27 cellular contexts compared by ENCODE assay signal in the genomic region with DNA sequence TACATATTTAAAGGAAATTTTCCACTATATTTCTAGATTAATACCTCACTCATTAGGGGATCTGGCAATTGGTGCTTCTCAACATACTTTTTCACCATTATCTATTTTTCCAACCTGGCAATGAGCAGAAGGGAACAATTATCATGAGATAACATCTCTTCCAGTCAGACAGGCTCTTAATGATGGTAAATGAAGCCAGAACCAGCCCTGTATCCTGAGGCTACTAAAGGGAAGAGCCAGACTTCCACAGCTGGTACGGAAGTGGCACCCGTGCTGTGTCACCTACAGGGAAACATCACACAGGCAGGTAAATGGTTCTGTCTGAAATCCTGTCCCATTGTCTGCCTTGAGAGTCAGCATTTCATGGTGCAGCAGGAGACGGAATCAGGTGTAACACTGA.
DNase-seq lines count a peak whose midpoint lies in the region; ATAC-seq and TF ChIP-seq lines count a peak whose summit lies in the region.
"Had no signal": no experiment of that assay in that cellular context is flagged by ENCODE, and none has a peak within 500 bp of the region (broad histone marks: within the 10 kb centered on the region; RNA-seq: fewer than 3 reads in every experiment).

No MANE protein-coding gene starts in this region.

- H3K36me3 ChIP-seq in BE2C (no peaks in the 10 kb centered on the region), endodermal cell (ENCODE audit: control insufficient read depth, insufficient read depth, low read length) (peaks cover 39% of the 10 kb centered on the region)
- H3K36me3 ChIP-seq: SJSA1 had no signal

- intact Hi-C loops in activated CD4-positive, alpha-beta memory T cell treated with anti-CD3 and anti-CD28 coated beads for 36 hours (cut with micrococcal nuclease) = no loop called here

- no peaks in the 10 kb centered on the region for H3K27me3 Mint-ChIP-seq in activated CD4-positive, alpha-beta memory T cell treated with anti-CD3 and anti-CD28 coated beads for 36 hours
- peaks cover 5% of the 10 kb centered on the region for H3K27me3 Mint-ChIP-seq in activated CD4-positive, alpha-beta memory T cell treated with anti-CD3 and anti-CD28 coated beads, Interleukin-2, amount 10 ng/mL, durations not matched to agents 7 days and 5 days
- H3K27me3 Mint-ChIP-seq in endodermal cell (ENCODE audit: insufficient read depth) = no peaks in the 10 kb centered on the region
- H3K27me3 Mint-ChIP-seq: CD8-positive, alpha-beta memory T cell had no signal

- peaks cover 14% of the 10 kb centered on the region for H3K36me3 Mint-ChIP-seq in activated CD4-positive, alpha-beta memory T cell treated with anti-CD3 and anti-CD28 coated beads for 36 hours
- peaks cover 48% of the 10 kb centered on the region for H3K36me3 Mint-ChIP-seq in activated CD4-positive, alpha-beta memory T cell treated with anti-CD3 and anti-CD28 coated beads, Interleukin-2, amount 10 ng/mL, durations not matched to agents 7 days and 5 days (ENCODE audit: low read depth)
- H3K36me3 Mint-ChIP-seq in endodermal cell (ENCODE audit: low read depth) = peaks cover 36% of the 10 kb centered on the region

- H3K27ac Mint-ChIP-seq in activated CD4-positive, alpha-beta memory T cell treated with anti-CD3 and anti-CD28 coated beads for 36 hours = peak overlapping the region; percentile 3
- H3K27ac Mint-ChIP-seq in activated CD4-positive, alpha-beta memory T cell treated with anti-CD3 and anti-CD28 coated beads, Interleukin-2, amount 10 ng/mL, durations not matched to agents 7 days and 5 days = no peak overlapping the region
- H3K27ac Mint-ChIP-seq in endodermal cell = peak overlapping the region; percentile 58
- H3K27ac Mint-ChIP-seq: CD8-positive, alpha-beta memory T cell had no signal

- no peak for DNase-seq in activated CD4-positive, alpha-beta memory T cell treated with anti-CD3 and anti-CD28 coated beads for 36 hours
- DNase-seq in activated CD4-positive, alpha-beta memory T cell treated with anti-CD3 and anti-CD28 coated beads, Interleukin-2, amount 10 ng/mL, durations not matched to agents 7 days and 5 days = no peak
- DNase-seq in BE2C = peak; percentile 64
- DNase-seq in NCI-H69 (lab: John Stamatoyannopoulos, UW) = peak; percentile 11
- DNase-seq in endodermal cell = no peak
- no peak for DNase-seq in NCI-H526 (lab: John Stamatoyannopoulos, UW)
- DNase-seq in stimulated activated CD4-positive, alpha-beta T cell treated with anti-CD3 and anti-CD28 coated beads, Interleukin-15, amount 100 ng/mL, for 24 hours = no peak
- DNase-seq: AML-193; Calu3; CD8-positive, alpha-beta memory T cell; GDM1; GOT3; HCEC 1CT; MM.1S; NCI-H1092; NCI-H1436; NCI-H187 treated with DMSO at 0.1 percent for 48 hours; NCI-H2227 treated with DMSO at 0.1 percent for 48 hours; NCI-H510A treated with DMSO at 0.1 percent for 48 hours; OCI-M1 had no signal

- H3K9me3 ChIP-seq in BE2C (no peaks in the 10 kb centered on the region), endodermal cell (ENCODE audit: control insufficient read depth, low read length) (peaks cover 36% of the 10 kb centered on the region)

- H3K4me3 ChIP-seq in BE2C (ENCODE audit: low read depth, low read length) (no peak overlapping the region), endodermal cell (ENCODE audit: low read length) (no peak overlapping the region)
- H3K4me3 ChIP-seq: K562, SJSA1 had no signal

- H3K4me1 ChIP-seq in BE2C (no peaks in the 10 kb centered on the region), endodermal cell (ENCODE audit: control insufficient read depth, insufficient read depth, low read length) (peaks cover 8% of the 10 kb centered on the region)
- H3K4me1 ChIP-seq: SJSA1 had no signal

- no peak overlapping the region for H3K9ac ChIP-seq in endodermal cell (ENCODE audit: extremely low read depth, low read length, poor library complexity, severe bottlenecking)

- whole genome bisulfite sequencing in endodermal cell (ENCODE audit: insufficient coverage in 1 of 2, insufficient read length in 1 of 2), 2 experiments = 93 to 100% methylated on average over 3 of the region's 3 CpGs

- H3K27me3 ChIP-seq in BE2C (no peaks in the 10 kb centered on the region), endodermal cell (ENCODE audit: control insufficient read depth, insufficient read depth, low read length, poor library complexity, severe bottlenecking) (no peaks in the 10 kb centered on the region)
- H3K27me3 ChIP-seq: SJSA1 had no signal

- H3K4me3 Mint-ChIP-seq in activated CD4-positive, alpha-beta memory T cell treated with anti-CD3 and anti-CD28 coated beads for 36 hours = no peak overlapping the region
- no peak overlapping the region for H3K4me3 Mint-ChIP-seq in activated CD4-positive, alpha-beta memory T cell treated with anti-CD3 and anti-CD28 coated beads, Interleukin-2, amount 10 ng/mL, durations not matched to agents 7 days and 5 days
- H3K4me3 Mint-ChIP-seq in endodermal cell = no peak overlapping the region
- H3K4me3 Mint-ChIP-seq: CD8-positive, alpha-beta memory T cell had no signal

- H3K4me1 Mint-ChIP-seq in activated CD4-positive, alpha-beta memory T cell treated with anti-CD3 and anti-CD28 coated beads for 36 hours (ENCODE audit: low read depth) = peaks cover 72% of the 10 kb centered on the region
- peaks cover 25% of the 10 kb centered on the region for H3K4me1 Mint-ChIP-seq in activated CD4-positive, alpha-beta memory T cell treated with anti-CD3 and anti-CD28 coated beads, Interleukin-2, amount 10 ng/mL, durations not matched to agents 7 days and 5 days
- peaks cover 45% of the 10 kb centered on the region for H3K4me1 Mint-ChIP-seq in endodermal cell

- H3K9me3 Mint-ChIP-seq in activated CD4-positive, alpha-beta memory T cell treated with anti-CD3 and anti-CD28 coated beads for 36 hours = peaks cover 11% of the 10 kb centered on the region
- H3K9me3 Mint-ChIP-seq in activated CD4-positive, alpha-beta memory T cell treated with anti-CD3 and anti-CD28 coated beads, Interleukin-2, amount 10 ng/mL, durations not matched to agents 7 days and 5 days = peaks cover 17% of the 10 kb centered on the region
- peaks cover 29% of the 10 kb centered on the region for H3K9me3 Mint-ChIP-seq in endodermal cell

- CTCF ChIA-PET in activated CD4-positive, alpha-beta memory T cell treated with anti-CD3 and anti-CD28 coated beads for 36 hours (lab: Charles Lee) = no interaction called here
- CTCF ChIA-PET in activated CD4-positive, alpha-beta memory T cell treated with anti-CD3 and anti-CD28 coated beads, Interleukin-2, amount 10 ng/mL, durations not matched to agents 7 days and 5 days (lab: Charles Lee) = no interaction called here

- POLR2A ChIA-PET in activated CD4-positive, alpha-beta memory T cell treated with anti-CD3 and anti-CD28 coated beads for 36 hours (lab: Charles Lee) = no interaction called here
- POLR2A ChIA-PET in activated CD4-positive, alpha-beta memory T cell treated with anti-CD3 and anti-CD28 coated beads, Interleukin-2, amount 10 ng/mL, durations not matched to agents 7 days and 5 days (lab: Charles Lee) = interaction anchor here (1.3 kb wide), 1 partner anchor 37 kb away, joined by 3 read pairs; no protein-coding TSS in a partner anchor

- ATAC-seq in GM21360 (IDR thresholded peaks at IDR 0.05; ENCODE audit: unreplicated experiment) = no peak
- ATAC-seq: HepG2, K562, Right ventricle myocardium inferior had no signal

- TF ChIP-seq CTCF in BE2C (IDR thresholded peaks at IDR 0.05; ENCODE audit: low read depth, low read length) (no peak), endodermal cell (conservative IDR thresholded peaks at IDR 0.05) (no peak)

- no peak overlapping the region for H3K27ac ChIP-seq in endodermal cell (ENCODE audit: low read depth, low read length)
- H3K27ac ChIP-seq: C4-2B, HL-60, SJSA1 had no signal

Comparison
In these comparisons a context has a peak if more than half of its experiments do, and no peak if none do; other contexts are left out.
1. DNase-seq: peak in BE2C (single experiment) and NCI-H69 (single experiment); none in activated CD4-positive, alpha-beta memory T cell treated with anti-CD3 and anti-CD28 coated beads for 36 hours (single experiment), activated CD4-positive, alpha-beta memory T cell treated with anti-CD3 and anti-CD28 coated beads, Interleukin-2, amount 10 ng/mL, durations not matched to agents 7 days and 5 days (single experiment), endodermal cell (single experiment), NCI-H526 (0 of 2) and stimulated activated CD4-positive, alpha-beta T cell treated with anti-CD3 and anti-CD28 coated beads, Interleukin-15, amount 100 ng/mL, for 24 hours (single experiment).